Comparison of ENCODE assay signal across 29 cellular contexts in the genomic region with DNA sequence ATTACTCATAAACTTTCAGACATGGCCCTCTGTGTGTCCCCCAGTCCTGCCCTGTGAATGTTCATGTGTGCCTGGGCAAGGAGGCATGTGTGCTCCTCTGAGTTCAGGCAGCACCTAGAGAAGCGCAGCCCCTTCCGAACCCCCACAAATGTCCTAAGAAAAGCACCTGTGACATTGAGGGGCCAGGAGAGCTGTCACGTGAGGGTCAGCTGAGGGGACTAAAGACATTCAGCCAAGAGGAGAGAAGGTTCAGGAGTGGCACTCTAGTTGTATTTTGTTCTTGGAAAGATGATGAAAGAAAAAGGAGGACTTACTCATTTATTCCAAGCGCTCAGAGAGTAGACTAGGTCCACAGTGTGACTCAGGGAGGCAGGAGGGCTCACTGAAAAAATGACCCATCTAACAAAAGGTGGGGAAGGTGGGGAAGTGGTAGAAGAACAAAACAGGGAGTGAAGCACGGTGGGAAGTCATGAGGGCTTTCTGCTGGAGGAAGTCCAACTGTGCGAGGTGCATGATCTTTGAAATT. TPM values are rescaled to one million over a fixed set of nuclear protein-coding genes. Genes with fewer than 3 reads are reported as not detected.
DNase-seq lines count a peak whose midpoint lies in the region; ATAC-seq, FAIRE-seq and TF ChIP-seq lines count a peak whose summit lies in the region.
"Had no signal": no experiment of that assay in that cellular context is flagged by ENCODE, and none has a peak within 500 bp of the region (broad histone marks: within the 10 kb centered on the region; RNA-seq: fewer than 3 reads in every experiment).

No MANE protein-coding gene starts in this region.

- no peak overlapping the region for H3K14ac ChIP-seq in neuronal stem cell (ENCODE audit: low read length)

- no peak overlapping the region for H4K91ac ChIP-seq in neuronal stem cell (ENCODE audit: low read depth, low read length, poor library complexity)

- H3K4me1 ChIP-seq in GM23338 (ENCODE audit: insufficient read depth), result no peaks in the 10 kb centered on the region
- H3K4me1 ChIP-seq in K562 (replicated peaks in 1 of 2; ENCODE audit: control insufficient read depth in 2 of 2, insufficient read depth in 2 of 2, low read length in 2 of 2), result peaks cover 2 to 21% of the 10 kb centered on the region in 2 experiments; a peak in 3 of 5 replicates
- H3K4me1 ChIP-seq in neuronal stem cell (ENCODE audit: control insufficient read depth in 2 of 2, insufficient read depth in 1 of 2, low read depth in 1 of 2, low read length in 2 of 2), result peaks cover 9 to 14% of the 10 kb centered on the region in 2 donors
- H3K4me1 ChIP-seq: BLaER1 had no signal

- H2BK120ac ChIP-seq in neuronal stem cell (ENCODE audit: low read depth, low read length), result no peak overlapping the region

- H3K4me3 ChIP-seq in GM23338 (no peak overlapping the region), K562 (no peak overlapping the region), neuronal stem cell (ENCODE audit: low read length in 2 of 2) (no peak overlapping the region)
- H3K4me3 ChIP-seq: BLaER1 had no signal

- no peak overlapping the region for H2BK5ac ChIP-seq in neuronal stem cell (ENCODE audit: low read length)

- H2AFZ ChIP-seq in GM23338 (peak overlapping the region; percentile 38; the same call in 1 of the 2 replicates), K562 (ENCODE audit: low read depth, low read length) (peak overlapping the region; percentile 73), neuronal stem cell (ENCODE audit: low read length) (no peak overlapping the region)

- no peaks in the 10 kb centered on the region for H3K79me2 ChIP-seq in GM23338 (replicated peaks; ENCODE audit: insufficient read depth)
- H3K79me2 ChIP-seq in K562 (ENCODE audit: control insufficient read depth, insufficient read depth, low read length), result no peaks in the 10 kb centered on the region

- DNase-seq in activated naive CD8-positive, alpha-beta T cell treated with anti-CD3 and anti-CD28 coated beads, Interleukin-2, amount 50 U/mL, for 24 hours, result no peak
- DNase-seq in activated naive CD8-positive, alpha-beta T cell treated with anti-CD3 and anti-CD28 coated beads for 36 hours, result no peak
- no peak for DNase-seq in GM23338 (ENCODE audit: low spot score)
- peak in 1 of 4 experiments; percentile 6 for DNase-seq in K562 (ENCODE audit: extremely low read depth in 1 of 4, low spot score in 3 of 4)
- no peak for DNase-seq in neuronal stem cell (ENCODE audit: low spot score)
- DNase-seq in kidney glomerular epithelial cell (lab: John Stamatoyannopoulos, UW), result no peak
- DNase-seq: CD4-positive, CD25-positive, alpha-beta regulatory T cell; DMS53; KG1; NCI-H1048; NCI-H1417; NCI-H187; NCI-H2081 treated with DMSO at 0.1 percent for 48 hours; NCI-H2171; NCI-H226; NCI-H510A; NCI-H69; SHP77 had no signal

- H3K36me3 Mint-ChIP-seq in activated naive CD8-positive, alpha-beta T cell treated with anti-CD3 and anti-CD28 coated beads, Interleukin-2, amount 50 U/mL, for 24 hours (ENCODE audit: low read depth), result no peaks in the 10 kb centered on the region
- H3K36me3 Mint-ChIP-seq in activated naive CD8-positive, alpha-beta T cell treated with anti-CD3 and anti-CD28 coated beads for 36 hours, result no peaks in the 10 kb centered on the region
- no peaks in the 10 kb centered on the region for H3K36me3 Mint-ChIP-seq in GM23338 (ENCODE audit: low read depth)
- H3K36me3 Mint-ChIP-seq: CD4-positive, CD25-positive, alpha-beta regulatory T cell had no signal

- H3K27ac ChIP-seq in GM23338 (ENCODE audit: low read depth), result no peak overlapping the region
- H3K27ac ChIP-seq in K562 (ENCODE audit: extremely low read depth, low read depth, low read length), result no peak overlapping the region
- no peak overlapping the region for H3K27ac ChIP-seq in neuronal stem cell (replicated peaks; ENCODE audit: low read length)
- H3K27ac ChIP-seq: BLaER1, RWPE1 had no signal

- H3K9me2 ChIP-seq in GM23338 (ENCODE audit: insufficient read depth), result no peaks in the 10 kb centered on the region

- POLR2A ChIA-PET in K562 (lab: Yijun Ruan, JAX), result no interaction called here

- H3F3A ChIP-seq in GM23338 (replicated peaks; ENCODE audit: low read depth), result no peaks in the 10 kb centered on the region

- CTCF ChIA-PET in K562 (lab: Yijun Ruan, JAX; ENCODE audit: low intra/inter-chr PET ratio), result no interaction called here

- TF ChIP-seq CTCF in GM23338 (conservative IDR thresholded peaks at IDR 0.05; ENCODE audit: low read depth in 2 of 2), result no peak
- TF ChIP-seq CTCF in K562 (IDR thresholded peaks at IDR 0.05 in 2 of 3, conservative IDR thresholded peaks at IDR 0.05 in 1 of 3; ENCODE audit: insufficient read depth in 2 of 3, low read depth in 1 of 3, low read length in 3 of 3), result no peak

- no peak overlapping the region for H3K4me2 ChIP-seq in GM23338
- H3K4me2 ChIP-seq in K562 (ENCODE audit: insufficient read depth, low read length), result no peak overlapping the region
- H3K4me2 ChIP-seq in neuronal stem cell (ENCODE audit: insufficient read depth, low read length, poor library complexity, severe bottlenecking), result no peak overlapping the region
- H3K4me2 ChIP-seq: BLaER1 had no signal

- H3K9me3 ChIP-seq in K562 (replicated peaks; ENCODE audit: control insufficient read depth, insufficient read depth, low read depth, low read length), result no peaks in the 10 kb centered on the region
- no peaks in the 10 kb centered on the region for H3K9me3 ChIP-seq in neuronal stem cell (replicated peaks in 1 of 2; ENCODE audit: control insufficient read depth in 2 of 2, insufficient read depth in 1 of 2, low read depth in 1 of 2, low read length in 2 of 2)
- H3K9me3 ChIP-seq: BLaER1 had no signal

- no peak overlapping the region for H4K8ac ChIP-seq in neuronal stem cell (ENCODE audit: low read depth, low read length)

- H3K9me3 Mint-ChIP-seq in activated naive CD8-positive, alpha-beta T cell treated with anti-CD3 and anti-CD28 coated beads, Interleukin-2, amount 50 U/mL, for 24 hours, result no peaks in the 10 kb centered on the region
- H3K9me3 Mint-ChIP-seq in activated naive CD8-positive, alpha-beta T cell treated with anti-CD3 and anti-CD28 coated beads for 36 hours, result no peaks in the 10 kb centered on the region
- H3K9me3 Mint-ChIP-seq in GM23338, result peaks cover 3% of the 10 kb centered on the region; the same call in 1 of the 3 replicates
- H3K9me3 Mint-ChIP-seq: CD4-positive, CD25-positive, alpha-beta regulatory T cell had no signal

- BruUV-seq in K562 (replicated peaks; lab: Mats Ljungman, UMichigan), result no TSS peak

- no peaks in the 10 kb centered on the region for H3K79me1 ChIP-seq in neuronal stem cell (ENCODE audit: low read depth, low read length)

- H4K20me1 ChIP-seq in GM23338 (replicated peaks; ENCODE audit: insufficient read depth), result no peaks in the 10 kb centered on the region
- H4K20me1 ChIP-seq in K562 (replicated peaks; ENCODE audit: control insufficient read depth, insufficient read depth, low read length), result no peaks in the 10 kb centered on the region
- H4K20me1 ChIP-seq: BLaER1 had no signal

- H3K9ac ChIP-seq in K562 (ENCODE audit: insufficient read depth in 1 of 2, low read depth in 2 of 2, low read length in 2 of 2) (no peak overlapping the region; a peak in 1 of 4 replicates), neuronal stem cell (ENCODE audit: low read depth, low read length, poor library complexity) (no peak overlapping the region)
- H3K9ac ChIP-seq: BLaER1 had no signal

- H3K27me3 Mint-ChIP-seq in activated naive CD8-positive, alpha-beta T cell treated with anti-CD3 and anti-CD28 coated beads, Interleukin-2, amount 50 U/mL, for 24 hours, result peaks cover 4% of the 10 kb centered on the region
- peaks cover 6% of the 10 kb centered on the region for H3K27me3 Mint-ChIP-seq in activated naive CD8-positive, alpha-beta T cell treated with anti-CD3 and anti-CD28 coated beads for 36 hours
- peaks cover 9% of the 10 kb centered on the region for H3K27me3 Mint-ChIP-seq in GM23338 (ENCODE audit: insufficient read depth, low read depth, poor library complexity)

- intact Hi-C loops in K562 (cut with micrococcal nuclease), result no loop called here

- peak overlapping the region; percentile 32 for H2AK5ac ChIP-seq in neuronal stem cell (ENCODE audit: low read depth, low read length)

- H3K27me3 ChIP-seq in GM23338 (ENCODE audit: insufficient read depth), result no peaks in the 10 kb centered on the region
- no peaks in the 10 kb centered on the region for H3K27me3 ChIP-seq in K562 (ENCODE audit: control insufficient read depth in 2 of 2, insufficient read depth in 2 of 2, low read length in 2 of 2)
- no peaks in the 10 kb centered on the region for H3K27me3 ChIP-seq in neuronal stem cell (ENCODE audit: control insufficient read depth in 3 of 3, insufficient read depth in 3 of 3, low read depth in 1 of 3, low read length in 3 of 3)
- H3K27me3 ChIP-seq: BLaER1 had no signal

- peak; percentile 67 for ATAC-seq in activated naive CD8-positive, alpha-beta T cell treated with anti-CD3 and anti-CD28 coated beads, Interleukin-2, amount 50 U/mL, for 24 hours
- no peak for ATAC-seq in GM23338
- ATAC-seq in K562, result peak; percentile 45
- ATAC-seq in GM18909 (IDR thresholded peaks at IDR 0.05; ENCODE audit: poor library complexity, unreplicated experiment), result no peak
- no peak for ATAC-seq in GM19351 (IDR thresholded peaks at IDR 0.05; ENCODE audit: unreplicated experiment)
- ATAC-seq: Panc1 had no signal

- TF ChIP-seq RAD21 in K562 (CRISPR knock-in tag; conservative IDR thresholded peaks at IDR 0.05 in 1 of 2, IDR thresholded peaks at IDR 0.05 in 1 of 2), result no peak

- H3K23ac ChIP-seq in neuronal stem cell (ENCODE audit: low read depth, low read length, poor library complexity), result no peak overlapping the region

- peak overlapping the region; percentile 13 for H3K27ac Mint-ChIP-seq in activated naive CD8-positive, alpha-beta T cell treated with anti-CD3 and anti-CD28 coated beads, Interleukin-2, amount 50 U/mL, for 24 hours
- H3K27ac Mint-ChIP-seq in activated naive CD8-positive, alpha-beta T cell treated with anti-CD3 and anti-CD28 coated beads for 36 hours, result no peak overlapping the region
- no peak overlapping the region for H3K27ac Mint-ChIP-seq in GM23338
- H3K27ac Mint-ChIP-seq: CD4-positive, CD25-positive, alpha-beta regulatory T cell had no signal

- H2BK15ac ChIP-seq in neuronal stem cell (ENCODE audit: low read length), result peak overlapping the region; percentile 79

- no peak for TF ChIP-seq POLR2A in K562 (conservative IDR thresholded peaks at IDR 0.05)

- no peak overlapping the region for H2BK12ac ChIP-seq in neuronal stem cell (ENCODE audit: low read length)

- no peak overlapping the region for H3K4me3 Mint-ChIP-seq in activated naive CD8-positive, alpha-beta T cell treated with anti-CD3 and anti-CD28 coated beads, Interleukin-2, amount 50 U/mL, for 24 hours
- no peak overlapping the region for H3K4me3 Mint-ChIP-seq in activated naive CD8-positive, alpha-beta T cell treated with anti-CD3 and anti-CD28 coated beads for 36 hours
- no peak overlapping the region for H3K4me3 Mint-ChIP-seq in GM23338
- H3K4me3 Mint-ChIP-seq: CD4-positive, CD25-positive, alpha-beta regulatory T cell had no signal

- H3K9me1 ChIP-seq in K562 (ENCODE audit: control insufficient read depth, insufficient read depth, low read length), result no peaks in the 10 kb centered on the region

- H3K36me3 ChIP-seq in GM23338 (ENCODE audit: insufficient read depth), result no peaks in the 10 kb centered on the region
- no peaks in the 10 kb centered on the region for H3K36me3 ChIP-seq in K562 (ENCODE audit: control insufficient read depth, insufficient read depth, low read length)
- no peaks in the 10 kb centered on the region for H3K36me3 ChIP-seq in neuronal stem cell (replicated peaks in 1 of 2; ENCODE audit: control insufficient read depth in 2 of 2, insufficient read depth in 2 of 2, low read length in 2 of 2)
- H3K36me3 ChIP-seq: BLaER1 had no signal

- H3K4me1 Mint-ChIP-seq in activated naive CD8-positive, alpha-beta T cell treated with anti-CD3 and anti-CD28 coated beads, Interleukin-2, amount 50 U/mL, for 24 hours, result peaks cover 7% of the 10 kb centered on the region
- H3K4me1 Mint-ChIP-seq in activated naive CD8-positive, alpha-beta T cell treated with anti-CD3 and anti-CD28 coated beads for 36 hours, result peaks cover 2% of the 10 kb centered on the region
- peaks cover 3% of the 10 kb centered on the region; the same call in 2 of the 3 replicates for H3K4me1 Mint-ChIP-seq in GM23338
- H3K4me1 Mint-ChIP-seq: CD4-positive, CD25-positive, alpha-beta regulatory T cell had no signal

- no peak overlapping the region for H3K4ac ChIP-seq in neuronal stem cell (ENCODE audit: low read length)

- WGBS in K562 (ENCODE audit: insufficient coverage, low coverage, missing lambda C conversion rate), result 24% methylated on average over 6 of the region's 6 CpGs
- no CpG with 5 or more reads among the region's 6 CpGs for whole genome bisulfite sequencing in neuronal stem cell (ENCODE audit: extremely low coverage in 2 of 2, insufficient read length in 2 of 2, insufficient replicate concordance in 1 of 2), 2 donors

- FAIRE-seq in K562 (lab: Jason Lieb, UNC), result no peak
- FAIRE-seq: A204.1, D721Med, G401.6, GM12891, HTR-8/SVneo had no signal

- TF ChIP-seq EP300 in K562 (IDR thresholded peaks at IDR 0.05; ENCODE audit: low read length), result no peak

- in situ Hi-C loops in K562 (cut with MboI), result no loop called here

- no peak overlapping the region for H3K18ac ChIP-seq in neuronal stem cell (ENCODE audit: low read length)

RNA-seq across cellular contexts. Expression of a gene that starts 28.1 kb away (rescaled TPM):
- 10 to 100 TPM; 49.2 to 51.4 TPM for total RNA-seq in activated naive CD8-positive, alpha-beta T cell treated with anti-CD3 and anti-CD28 coated beads for 36 hours
- 33.7 and 40.5 TPM in 2 replicates for total RNA-seq in GM23338 (2014; rRNA removed; shearing (Covaris generic))
- polyA plus RNA-seq in GM23338 (2016; fragmentation: Nextera tagmentation; extraction: Ambion mirVana), result 41.6 and 42.8 TPM in 2 replicates
- 150 and 300 TPM in 2 replicates for total RNA-seq in K562 (2011; cell fraction: chromatin; rRNA removed; ENCODE audit: low replicate concordance)
- 278 and 303 TPM in 2 replicates for total RNA-seq in K562 (2011; cell fraction: nucleolus; rRNA removed)
- 246 and 254 TPM in 2 replicates for total RNA-seq in K562 (2011; cell fraction: nucleoplasm; rRNA removed)
- 76.9 and 81.2 TPM in 2 replicates for total RNA-seq in K562 (2014; rRNA removed)
- 70.8 and 83.3 TPM in 2 replicates for total RNA-seq in K562 (2014; rRNA removed; fragmentation: Illumina TruSeq; extraction: Trizol)
- 79.4 and 82.9 TPM in 2 replicates for total RNA-seq in K562 (2015; rRNA removed; fragmentation: Illumina TruSeq; extraction: Trizol)
- total RNA-seq in K562 (2021), result 76.9 and 77.0 TPM in 2 replicates
- 166 and 198 TPM in 2 replicates for polyA plus RNA-seq in K562 (2011; rRNA removed)
- polyA plus RNA-seq in K562 (2011; cell fraction: cytosol; rRNA removed), result 146 and 171 TPM in 2 replicates
- 119 and 128 TPM in 2 replicates for polyA plus RNA-seq in K562 (2011; cell fraction: nucleus; rRNA removed)
- polyA plus RNA-seq in K562 (2012), result 60.3 and 72.1 TPM in 2 replicates
- 77.7 and 80.1 TPM in 2 replicates for polyA plus RNA-seq in K562 (2014; fragmentation: Illumina TruSeq; extraction: Trizol)
- polyA plus RNA-seq in K562 (2014; fragmentation: Nextera tagmentation; extraction: Ambion mirVana), result 100 to 1,000 TPM in 1 of 2 experiments, 10 to 100 TPM in 1; 86.1 to 136 TPM
- polyA plus RNA-seq in K562 (2014; rRNA removed), result 104 and 123 TPM in 2 replicates
- polyA minus RNA-seq in K562 (2011; rRNA and poly(A)+ RNA removed), result 111 and 112 TPM in 2 replicates
- polyA minus RNA-seq in K562 (2011; cell fraction: cytosol; rRNA and poly(A)+ RNA removed), result 39.2 and 49.7 TPM in 2 replicates
- polyA minus RNA-seq in K562 (2011; cell fraction: nucleus; rRNA and poly(A)+ RNA removed), result 104 and 153 TPM in 2 replicates
- 29.8 TPM for polyA plus RNA-seq in neuronal stem cell (2013, experiment 1 of 2)
- polyA plus RNA-seq in neuronal stem cell (2013, experiment 2 of 2), result 29.9 TPM

RNA-seq across cellular contexts. Expression of a gene that starts 37.0 kb away (rescaled TPM):
- under 1 TPM; 0.54 to 0.56 TPM for total RNA-seq in activated naive CD8-positive, alpha-beta T cell treated with anti-CD3 and anti-CD28 coated beads for 36 hours
- total RNA-seq in GM23338 (2014; rRNA removed; shearing (Covaris generic)), result 3.4 and 4.3 TPM in 2 replicates
- polyA plus RNA-seq in GM23338 (2016; fragmentation: Nextera tagmentation; extraction: Ambion mirVana), result 0.86 and 1.3 TPM in 2 replicates
- total RNA-seq in K562 (2011; cell fraction: chromatin; rRNA removed; ENCODE audit: low replicate concordance), result 1.4 and 3.6 TPM in 2 replicates
- 3.3 and 4.2 TPM in 2 replicates for total RNA-seq in K562 (2011; cell fraction: nucleolus; rRNA removed)
- total RNA-seq in K562 (2011; cell fraction: nucleoplasm; rRNA removed), result 3.7 and 4.4 TPM in 2 replicates
- total RNA-seq in K562 (2014; rRNA removed), result 2.5 and 3.4 TPM in 2 replicates
- 1.4 and 1.8 TPM in 2 replicates for total RNA-seq in K562 (2014; rRNA removed; fragmentation: Illumina TruSeq; extraction: Trizol)
- 1.3 and 1.4 TPM in 2 replicates for total RNA-seq in K562 (2015; rRNA removed; fragmentation: Illumina TruSeq; extraction: Trizol)
- total RNA-seq in K562 (2021), result 2.9 and 3.3 TPM in 2 replicates
- 2.2 and 2.4 TPM in 2 replicates for polyA plus RNA-seq in K562 (2011; rRNA removed)
- 2.4 and 4.0 TPM in 2 replicates for polyA plus RNA-seq in K562 (2011; cell fraction: cytosol; rRNA removed)
- polyA plus RNA-seq in K562 (2011; cell fraction: nucleus; rRNA removed), result 1.2 and 2.2 TPM in 2 replicates
- 1.6 and 2.7 TPM in 2 replicates for polyA plus RNA-seq in K562 (2012)
- 2.6 and 3.3 TPM in 2 replicates for polyA plus RNA-seq in K562 (2014; fragmentation: Illumina TruSeq; extraction: Trizol)
- under 1 TPM; 0.06 to 0.17 TPM for polyA plus RNA-seq in K562 (2014; fragmentation: Nextera tagmentation; extraction: Ambion mirVana)
- polyA plus RNA-seq in K562 (2014; rRNA removed), result 2.6 and 4.5 TPM in 2 replicates
- polyA minus RNA-seq in K562 (2011; rRNA and poly(A)+ RNA removed), result 0.72 and 1.3 TPM in 2 replicates
- 2.3 and 2.8 TPM in 2 replicates for polyA minus RNA-seq in K562 (2011; cell fraction: cytosol; rRNA and poly(A)+ RNA removed)
- 0.56 and 0.81 TPM in 2 replicates for polyA minus RNA-seq in K562 (2011; cell fraction: nucleus; rRNA and poly(A)+ RNA removed)
- 9.8 TPM for polyA plus RNA-seq in neuronal stem cell (2013, experiment 1 of 2)
- 10.1 TPM for polyA plus RNA-seq in neuronal stem cell (2013, experiment 2 of 2)
- total RNA-seq: CD4-positive, CD25-positive, alpha-beta regulatory T cell had no signal
- polyA plus RNA-seq: AG04450 had no signal

Comparison
In these comparisons a context has a peak if more than half of its experiments do, and no peak if none do; other contexts are left out.
1. ATAC-seq: peak in activated naive CD8-positive, alpha-beta T cell treated with anti-CD3 and anti-CD28 coated beads, Interleukin-2, amount 50 U/mL, for 24 hours (single experiment) and K562 (single experiment); none in GM23338 (single experiment), GM18909 (single experiment) and GM19351 (single experiment).